ENCODE assay signal across 8 cellular contexts in the genomic region with DNA sequence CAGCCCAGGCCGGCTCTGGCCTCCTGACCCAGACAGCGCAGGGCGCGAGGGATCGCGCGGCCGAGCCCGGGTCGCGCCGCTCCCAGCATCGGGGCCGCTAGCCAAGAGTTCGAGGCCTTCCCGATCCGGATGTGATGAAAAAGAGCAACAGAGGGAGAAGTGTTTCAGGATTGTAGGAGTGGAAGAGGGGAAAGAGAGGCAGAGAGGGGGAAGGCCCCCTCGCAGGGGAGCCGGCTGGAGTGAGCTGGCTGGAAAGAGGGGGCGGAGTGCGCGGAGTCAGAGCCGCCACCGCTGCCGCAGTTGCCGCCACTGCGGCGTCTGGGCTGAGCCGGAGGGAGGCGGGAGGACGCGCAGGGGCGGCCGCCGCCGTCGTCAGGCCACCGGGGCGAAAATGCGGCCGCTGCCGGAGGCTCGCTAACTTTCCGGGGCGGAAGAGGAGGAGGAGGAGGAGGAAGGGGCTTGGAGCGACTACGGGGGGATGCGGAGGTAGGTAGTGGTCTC. TPM values are rescaled to one million over a fixed set of nuclear protein-coding genes. Genes with fewer than 3 reads are reported as not detected.
DNase-seq lines count a peak whose midpoint lies in the region; ATAC-seq lines count a peak whose summit lies in the region.

No MANE protein-coding gene starts in this region.

- peak overlapping the region in 1 of 2 experiments; percentile 73 for H3K14ac ChIP-seq in mesenchymal stem cell (ENCODE audit: low read length in 2 of 2)

- H3K4me3 ChIP-seq in duodenal mucosa (ENCODE audit: low read depth in 1 of 2, low read length in 2 of 2) (peak overlapping the region; percentile 77 to 89), mesenchymal stem cell (ENCODE audit: insufficient read depth in 1 of 2, low read depth in 1 of 2, low read length in 2 of 2) (peak overlapping the region; percentile 81 to 87)

- H3K27ac ChIP-seq in duodenal mucosa (ENCODE audit: low read depth, low read length) (peak overlapping the region; percentile 84), mesenchymal stem cell (ENCODE audit: low read length, poor library complexity, severe bottlenecking) (peak overlapping the region; percentile 69)

- peak overlapping the region; percentile 55 to 83 for H3K23ac ChIP-seq in mesenchymal stem cell (ENCODE audit: low read length in 2 of 2)

- H3K9me3 Mint-ChIP-seq in IgD-negative memory B cell, result no peaks in the 10 kb centered on the region
- no peaks in the 10 kb centered on the region for H3K9me3 Mint-ChIP-seq in activated CD4-positive, alpha-beta T cell treated with anti-CD3 and anti-CD28 coated beads, Interleukin-2, amount 10 ng/mL, durations not matched to agents 7 days and 5 days

- H3K4me3 Mint-ChIP-seq in IgD-negative memory B cell, result peak overlapping the region; percentile 94 to 96 (median 94)
- peak overlapping the region; percentile 87 for H3K4me3 Mint-ChIP-seq in activated CD4-positive, alpha-beta T cell treated with anti-CD3 and anti-CD28 coated beads, Interleukin-2, amount 10 ng/mL, durations not matched to agents 7 days and 5 days

- H3K36me3 ChIP-seq in duodenal mucosa (ENCODE audit: control insufficient read depth in 1 of 2, insufficient read depth in 2 of 2, low read length in 2 of 2) (no peaks in the 10 kb centered on the region), mesenchymal stem cell (ENCODE audit: control insufficient read depth in 1 of 2, insufficient read depth in 2 of 2, low read depth in 1 of 2, low read length in 2 of 2) (peaks cover 0 to 14% of the 10 kb centered on the region in 2 experiments)

- whole genome bisulfite sequencing in mesenchymal stem cell, result 2% methylated on average over 33 of the region's 48 CpGs

- CTCF ChIA-PET in activated CD4-positive, alpha-beta T cell treated with anti-CD3 and anti-CD28 coated beads, Interleukin-2, amount 10 ng/mL, durations not matched to agents 7 days and 5 days (lab: Charles Lee), result interaction anchor here (0.6 to 1.1 kb wide), 2 partner anchors 12 to 406 kb away, joined by 3 to 6 read pairs; no protein-coding TSS in a partner anchor

- H3K4ac ChIP-seq in mesenchymal stem cell (ENCODE audit: low read depth in 1 of 2, low read length in 2 of 2), result peak overlapping the region; percentile 75 to 85

- DNase-seq in Daoy (ENCODE audit: low read depth) (peak; percentile 87), mesenchymal stem cell (peak; percentile 72), mesenteric fat pad (ENCODE audit: low spot score) (no peak)
- peak; percentile 47 for DNase-seq in activated CD4-positive, alpha-beta T cell treated with anti-CD3 and anti-CD28 coated beads, Interleukin-2, amount 10 ng/mL, durations not matched to agents 7 days and 5 days
- peak; percentile 57 to 66 for DNase-seq in stimulated activated CD8-positive, alpha-beta memory T cell treated with anti-CD3 and anti-CD28 coated beads, Interleukin-2, amount 100 ng/mL, for 48 hours (ENCODE audit: low read depth in 2 of 2)

- POLR2A ChIA-PET in activated CD4-positive, alpha-beta T cell treated with anti-CD3 and anti-CD28 coated beads, Interleukin-2, amount 10 ng/mL, durations not matched to agents 7 days and 5 days (lab: Charles Lee), result no interaction called here

- H2BK12ac ChIP-seq in mesenchymal stem cell (ENCODE audit: low read length in 2 of 2), result peak overlapping the region; percentile 75 to 84

- peak overlapping the region; percentile 70 for H2BK5ac ChIP-seq in mesenchymal stem cell (ENCODE audit: low read depth, low read length, poor library complexity, severe bottlenecking)

- H3K36me3 Mint-ChIP-seq in IgD-negative memory B cell, result peaks cover 2% of the 10 kb centered on the region
- H3K36me3 Mint-ChIP-seq in activated CD4-positive, alpha-beta T cell treated with anti-CD3 and anti-CD28 coated beads, Interleukin-2, amount 10 ng/mL, durations not matched to agents 7 days and 5 days (ENCODE audit: low read depth), result peaks cover 29% of the 10 kb centered on the region

- H3K9me3 ChIP-seq in duodenal mucosa (ENCODE audit: control insufficient read depth in 1 of 2, low read length in 2 of 2), result no peaks in the 10 kb centered on the region
- H3K9me3 ChIP-seq in mesenchymal stem cell (ENCODE audit: control insufficient read depth, low read length), result no peaks in the 10 kb centered on the region

- H2AK5ac ChIP-seq in mesenchymal stem cell (ENCODE audit: low read length, severe bottlenecking), result no peak overlapping the region

- peak overlapping the region; percentile 86 to 95 for H3K18ac ChIP-seq in mesenchymal stem cell (ENCODE audit: low read depth in 1 of 2, low read length in 2 of 2)

- ATAC-seq in GM21528 (IDR thresholded peaks at IDR 0.05; ENCODE audit: low FRiP score, unreplicated experiment), result peak; percentile 41

- peak overlapping the region; percentile 82 to 95 (median 91) for H3K27ac Mint-ChIP-seq in IgD-negative memory B cell
- peak overlapping the region; percentile 96 for H3K27ac Mint-ChIP-seq in activated CD4-positive, alpha-beta T cell treated with anti-CD3 and anti-CD28 coated beads, Interleukin-2, amount 10 ng/mL, durations not matched to agents 7 days and 5 days

- H3K27me3 Mint-ChIP-seq in IgD-negative memory B cell, result no peaks in the 10 kb centered on the region
- no peaks in the 10 kb centered on the region for H3K27me3 Mint-ChIP-seq in activated CD4-positive, alpha-beta T cell treated with anti-CD3 and anti-CD28 coated beads, Interleukin-2, amount 10 ng/mL, durations not matched to agents 7 days and 5 days

- peak overlapping the region; percentile 83 for H2BK15ac ChIP-seq in mesenchymal stem cell (ENCODE audit: low read depth, poor library complexity, severe bottlenecking)

- peaks cover 54 to 65% (median 57%) of the 10 kb centered on the region in 3 donors for H3K4me1 Mint-ChIP-seq in IgD-negative memory B cell
- peaks cover 42% of the 10 kb centered on the region for H3K4me1 Mint-ChIP-seq in activated CD4-positive, alpha-beta T cell treated with anti-CD3 and anti-CD28 coated beads, Interleukin-2, amount 10 ng/mL, durations not matched to agents 7 days and 5 days

- peak overlapping the region; percentile 62 for H2AFZ ChIP-seq in mesenchymal stem cell (ENCODE audit: low read depth, low read length)

- H3K9ac ChIP-seq in duodenal mucosa (ENCODE audit: low read depth in 1 of 2, low read length in 2 of 2) (peak overlapping the region; percentile 70 to 71), mesenchymal stem cell (ENCODE audit: low read length) (peak overlapping the region; percentile 97)

- H3K79me1 ChIP-seq in mesenchymal stem cell (replicated peaks; ENCODE audit: low read length, poor library complexity, severe bottlenecking), result peaks cover 8% of the 10 kb centered on the region

- peak overlapping the region; percentile 82 for H2BK120ac ChIP-seq in mesenchymal stem cell (ENCODE audit: low read depth, low read length)

- H4K91ac ChIP-seq in mesenchymal stem cell (ENCODE audit: low read length), result peak overlapping the region; percentile 93

- H3K4me2 ChIP-seq in mesenchymal stem cell (ENCODE audit: low read length, poor library complexity, severe bottlenecking), result peak overlapping the region; percentile 70

- peak overlapping the region; percentile 95 for H4K8ac ChIP-seq in mesenchymal stem cell (ENCODE audit: low read length)

- H3K27me3 ChIP-seq in duodenal mucosa (ENCODE audit: control insufficient read depth in 1 of 2, insufficient read depth in 2 of 2, low read length in 2 of 2), result peaks cover 3 to 12% of the 10 kb centered on the region in 2 donors
- no peaks in the 10 kb centered on the region for H3K27me3 ChIP-seq in mesenchymal stem cell (ENCODE audit: control insufficient read depth in 1 of 2, insufficient read depth in 1 of 2, low read length in 2 of 2)

- H3K4me1 ChIP-seq in duodenal mucosa (ENCODE audit: control insufficient read depth in 1 of 2, insufficient read depth in 2 of 2, low read length in 2 of 2) (peaks cover 3 to 8% of the 10 kb centered on the region in 2 donors), mesenchymal stem cell (ENCODE audit: control insufficient read depth, insufficient read depth, low read depth, low read length) (peaks cover 4% of the 10 kb centered on the region)

RNA-seq across cellular contexts. Expression of gene MDFIC, which starts 0.3 kb away (rescaled TPM):
- 45.0 and 45.9 TPM in 2 replicates for total RNA-seq in Daoy (2014; rRNA removed; shearing (Covaris generic))
- polyA plus RNA-seq in IgD-negative memory B cell, result 55.1 TPM
- 10 to 100 TPM; 75.4 to 91.2 TPM for total RNA-seq in activated CD4-positive, alpha-beta T cell treated with anti-CD3 and anti-CD28 coated beads, Interleukin-2, amount 10 ng/mL, durations not matched to agents 7 days and 5 days
- polyA plus RNA-seq in mesenchymal stem cell (2013, experiment 1 of 2), result 19.8 TPM
- polyA plus RNA-seq in mesenchymal stem cell (2013, experiment 2 of 2), result 22.1 TPM
- total RNA-seq in mesenteric fat pad, result 125 TPM
